ENCODE assay signal across 10 cellular contexts in genomic region chr2:73870084-73870483, GRCh38. TPM values are rescaled to one million over a fixed set of nuclear protein-coding genes. Genes with fewer than 3 reads are reported as not detected.
DNase-seq lines count a peak whose midpoint lies in the region; ATAC-seq and TF ChIP-seq lines count a peak whose summit lies in the region.
"Had no signal": no experiment of that assay in that cellular context is flagged by ENCODE, and none has a peak within 500 bp of the region (broad histone marks: within the 10 kb centered on the region; RNA-seq: fewer than 3 reads in every experiment).

No MANE protein-coding gene starts in this region.

- no peaks in the 10 kb centered on the region for H3K4me1 Mint-ChIP-seq in activated CD4-positive, alpha-beta T cell treated with anti-CD3 and anti-CD28 coated beads, Interleukin-2, amount 10 ng/mL, durations not matched to agents 24 days and 14 days

- no peak for DNase-seq in activated CD4-positive, alpha-beta T cell treated with anti-CD3 and anti-CD28 coated beads, Interleukin-2, amount 10 ng/mL, durations not matched to agents 24 days and 14 days
- DNase-seq in activated CD4-positive, alpha-beta T cell treated with anti-CD3 and anti-CD28 coated beads for 48 hours: no peak
- DNase-seq in esophagus muscularis mucosa (ENCODE audit: extremely low spot score): peak; percentile 94
- DNase-seq in NAMALWA (ENCODE audit: low spot score): no peak
- DNase-seq in NCI-H345 (lab: John Stamatoyannopoulos, UW): no peak
- DNase-seq: NCI-H1436 treated with DMSO at 0.1 percent for 48 hours, SJCRH30 had no signal

- no peak for TF ChIP-seq CTCF in esophagus muscularis mucosa (IDR thresholded peaks at IDR 0.05)

- H3K27me3 Mint-ChIP-seq in activated CD4-positive, alpha-beta T cell treated with anti-CD3 and anti-CD28 coated beads, Interleukin-2, amount 10 ng/mL, durations not matched to agents 24 days and 14 days: no peaks in the 10 kb centered on the region

- 18% methylated on average over 4 of the region's 4 CpGs for WGBS in esophagus muscularis mucosa

- peaks cover 33% of the 10 kb centered on the region for H3K36me3 Mint-ChIP-seq in activated CD4-positive, alpha-beta T cell treated with anti-CD3 and anti-CD28 coated beads, Interleukin-2, amount 10 ng/mL, durations not matched to agents 24 days and 14 days (ENCODE audit: low read depth)

- no peak overlapping the region for H3K9ac ChIP-seq in mucosa of rectum (ENCODE audit: low read depth in 1 of 2, low read length in 2 of 2)

- peaks cover 9 to 47% (median 33%) of the 10 kb centered on the region in 4 donors for H3K4me1 ChIP-seq in esophagus muscularis mucosa
- H3K4me1 ChIP-seq in mucosa of rectum (ENCODE audit: control insufficient read depth in 2 of 2, insufficient read depth in 2 of 2, low read length in 2 of 2): no peaks in the 10 kb centered on the region
- H3K4me1 ChIP-seq: SJCRH30 had no signal

- H3K36me3 ChIP-seq in esophagus muscularis mucosa: peaks cover 0 to 22% (median 14%) of the 10 kb centered on the region in 4 donors
- H3K36me3 ChIP-seq in mucosa of rectum (ENCODE audit: control insufficient read depth in 2 of 2, insufficient read depth in 2 of 2, low read length in 2 of 2): peaks cover 12 to 17% of the 10 kb centered on the region in 2 donors

- H3K4me3 ChIP-seq in esophagus muscularis mucosa (peak overlapping the region in 1 of 4 donors; percentile 10), mucosa of rectum (ENCODE audit: low read length in 2 of 2) (no peak overlapping the region)
- H3K4me3 ChIP-seq: SJCRH30 had no signal

- H3K27me3 ChIP-seq in esophagus muscularis mucosa (no peaks in the 10 kb centered on the region), mucosa of rectum (ENCODE audit: control insufficient read depth in 2 of 2, insufficient read depth in 2 of 2, low read length in 2 of 2) (no peaks in the 10 kb centered on the region)
- H3K27me3 ChIP-seq: SJCRH30 had no signal

- no peak for TF ChIP-seq EP300 in esophagus muscularis mucosa (IDR thresholded peaks at IDR 0.05)

- no peak overlapping the region for H3K4me3 Mint-ChIP-seq in activated CD4-positive, alpha-beta T cell treated with anti-CD3 and anti-CD28 coated beads, Interleukin-2, amount 10 ng/mL, durations not matched to agents 24 days and 14 days

- no peak for TF ChIP-seq POLR2A in esophagus muscularis mucosa (IDR thresholded peaks at IDR 0.05; ENCODE audit: low read depth)

- ATAC-seq in HG02642 (IDR thresholded peaks at IDR 0.05; ENCODE audit: poor library complexity, unreplicated experiment) (no peak), HG03565 (IDR thresholded peaks at IDR 0.05; ENCODE audit: unreplicated experiment) (no peak)

- no peaks in the 10 kb centered on the region for H3K9me3 ChIP-seq in esophagus muscularis mucosa
- H3K9me3 ChIP-seq in mucosa of rectum (ENCODE audit: control insufficient read depth in 2 of 2, low read length in 2 of 2): no peaks in the 10 kb centered on the region
- H3K9me3 ChIP-seq: SJCRH30 had no signal

- no peaks in the 10 kb centered on the region for H3K9me3 Mint-ChIP-seq in activated CD4-positive, alpha-beta T cell treated with anti-CD3 and anti-CD28 coated beads, Interleukin-2, amount 10 ng/mL, durations not matched to agents 24 days and 14 days

- H3K27ac ChIP-seq in esophagus muscularis mucosa (replicated peaks in 1 of 4) (peak overlapping the region; percentile 80 to 89 (median 86)), mucosa of rectum (ENCODE audit: low read depth in 2 of 2, low read length in 2 of 2) (peak overlapping the region; percentile 4 to 5)
- H3K27ac ChIP-seq: SJCRH30 had no signal

- intact Hi-C loops in activated CD4-positive, alpha-beta T cell treated with anti-CD3 and anti-CD28 coated beads, Interleukin-2, amount 10 ng/mL, durations not matched to agents 24 days and 14 days (cut with micrococcal nuclease): no loop called here
- intact Hi-C loops in esophagus muscularis mucosa (cut with DNase I): no loop called here

- H3K27ac Mint-ChIP-seq in activated CD4-positive, alpha-beta T cell treated with anti-CD3 and anti-CD28 coated beads, Interleukin-2, amount 10 ng/mL, durations not matched to agents 24 days and 14 days: peak overlapping the region; percentile 30

RNA-seq across cellular contexts. Expression of gene ACTG2, which starts 22.7 kb away (rescaled TPM):
- not detected in 2 replicates for total RNA-seq in activated CD4-positive, alpha-beta T cell treated with anti-CD3 and anti-CD28 coated beads, Interleukin-2, amount 10 ng/mL, durations not matched to agents 24 days and 14 days
- total RNA-seq in esophagus muscularis mucosa: 1,000 to 10,000 TPM; 4,013 to 8,538 (median 5,633) TPM

RNA-seq across cellular contexts. Expression of gene STAMBP, which starts 41.3 kb away (rescaled TPM):
- 58.4 and 59.9 TPM in 2 replicates for total RNA-seq in activated CD4-positive, alpha-beta T cell treated with anti-CD3 and anti-CD28 coated beads, Interleukin-2, amount 10 ng/mL, durations not matched to agents 24 days and 14 days
- total RNA-seq in esophagus muscularis mucosa: 10 to 100 TPM; 32.3 to 73.8 (median 34.1) TPM

RNA-seq across cellular contexts. Expression of gene DGUOK, which starts 56.6 kb away (rescaled TPM):
- total RNA-seq in activated CD4-positive, alpha-beta T cell treated with anti-CD3 and anti-CD28 coated beads, Interleukin-2, amount 10 ng/mL, durations not matched to agents 24 days and 14 days: 88.9 and 94.9 TPM in 2 replicates
- 10 to 100 TPM; 31.6 to 50.7 (median 36.6) TPM for total RNA-seq in esophagus muscularis mucosa

Comparison
In these comparisons a context has a peak if more than half of its experiments do, and no peak if none do; other contexts are left out.
1. RNA of gene ACTG2, which starts 22.7 kb away (total RNA-seq): 4,013 to 8,538 TPM in esophagus muscularis mucosa; not detected in activated CD4-positive, alpha-beta T cell treated with anti-CD3 and anti-CD28 coated beads, Interleukin-2, amount 10 ng/mL, durations not matched to agents 24 days and 14 days; every median in the first group is over 1,000 times any median in the second.